In the genomic region with DNA sequence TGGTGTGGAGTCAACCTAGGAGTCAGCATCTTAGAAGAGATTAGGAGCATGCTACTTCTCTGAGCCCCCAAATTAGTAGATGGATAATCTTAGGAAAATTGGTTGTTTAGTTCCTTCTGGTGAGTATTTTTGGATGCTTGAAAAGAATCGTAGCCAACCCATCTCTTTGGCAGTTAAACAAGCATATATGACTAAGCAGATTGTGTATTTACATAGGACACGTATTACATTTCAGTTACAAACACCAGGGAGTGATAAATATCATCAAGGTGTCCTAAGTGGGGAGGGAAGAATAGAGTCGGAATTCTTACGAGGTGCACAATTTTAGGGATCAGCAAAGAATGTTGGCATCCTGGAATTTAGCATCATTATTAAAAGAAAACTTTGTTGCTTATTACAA, we compare ENCODE assay signal across 1 cellular context.
TF ChIP-seq lines count a peak whose summit lies in the region.

No MANE protein-coding gene starts in this region.

TF ChIP-seq in HepG2, 621 proteins besides CTCF, POLR2A, EP300 and RAD21:
- TF ChIP-seq NR2F1 (CRISPR knock-in tag; IDR thresholded peaks at IDR 0.05) (no peak), NFE2L2 (IDR thresholded peaks at IDR 0.05; ENCODE audit: low read length) (peak; percentile 42; the same call in 1 of the 2 replicates)
